Comparison of ENCODE assay signal across 23 cellular contexts in genomic region chr4:182107931-182108330, GRCh38.
"Had no signal": no experiment of that assay in that cellular context is flagged by ENCODE, and none has a peak within 500 bp of the region (broad histone marks: within the 10 kb centered on the region; RNA-seq: fewer than 3 reads in every experiment).

No MANE protein-coding gene starts in this region.

- H3K4me1 ChIP-seq: gastrocnemius medialis, heart left ventricle had no signal

- H3K27ac ChIP-seq: brain microvascular endothelial cell, coronary artery, dorsolateral prefrontal cortex, gastrocnemius medialis, heart left ventricle had no signal

- H3K4me3 ChIP-seq: coronary artery, dorsolateral prefrontal cortex, gastrocnemius medialis, heart left ventricle had no signal

- ATAC-seq: activated T-cell treated with anti-CD3 and anti-CD28 coated beads, Interleukin-2, amount 50 U/mL, for 4 hours; activated T-helper 17 cell treated with anti-CD3 and anti-CD28 coated beads, Interleukin-2, amount 50 U/mL, for 72 hours; esophagus mucosa; gastrocnemius medialis; heart left ventricle had no signal

- H3K27me3 ChIP-seq: brain microvascular endothelial cell, gastrocnemius medialis, heart left ventricle had no signal

- H3K9me3 ChIP-seq: gastrocnemius medialis, heart left ventricle had no signal

- DNase-seq: activated CD4-positive, alpha-beta memory T cell treated with anti-CD3 and anti-CD28 coated beads, Interleukin-2, amount 10 ng/mL, durations not matched to agents 7 days and 5 days; activated CD4-positive, alpha-beta T cell treated with anti-CD3 and anti-CD28 coated beads for 1 hour; activated CD4-positive, alpha-beta T cell treated with anti-CD3 and anti-CD28 coated beads for 4 hours; activated CD4-positive, alpha-beta T cell treated with anti-CD3 and anti-CD28 coated beads, Interleukin-2, amount 10 ng/mL, durations not matched to agents 7 days and 5 days; activated CD4-positive, alpha-beta T cell treated with anti-CD3 and anti-CD28 coated beads, Interleukin-2, amount 50 U/mL, for 4 hours; activated effector memory CD4-positive, alpha-beta T cell treated with Interleukin-2 at 50 U/mL for 16 hours; activated gamma-delta T cell treated with Interleukin-2 at 50 U/mL for 16 hours; activated naive CD4-positive, alpha-beta T cell treated with anti-CD3 and anti-CD28 coated beads, Interleukin-2, amount 50 U/mL, for 16 hours; activated naive CD4-positive, alpha-beta T cell treated with Interleukin-2 at 50 U/mL for 16 hours; activated T-cell treated with anti-CD3 and anti-CD28 coated beads, Interleukin-2, amount 50 U/mL, for 4 hours; amniotic stem cell; brain microvascular endothelial cell; dorsolateral prefrontal cortex; effector memory CD4-positive, alpha-beta T cell; endodermal cell; foreskin fibroblast; gastrocnemius medialis; glutamatergic neuron; heart left ventricle; T-helper 2 cell had no signal

- H3K36me3 ChIP-seq: brain microvascular endothelial cell, gastrocnemius medialis, heart left ventricle had no signal
